In genomic region chr7:55497521-55497920, GRCh38 we compare ENCODE assay signal across 25 cellular contexts.
DNase-seq lines count a peak whose midpoint lies in the region; ATAC-seq and TF ChIP-seq lines count a peak whose summit lies in the region.
"Had no signal": no experiment of that assay in that cellular context is flagged by ENCODE, and none has a peak within 500 bp of the region (broad histone marks: within the 10 kb centered on the region; RNA-seq: fewer than 3 reads in every experiment).

No MANE protein-coding gene starts in this region.

- peaks cover 53% of the 10 kb centered on the region for H3K4me1 Mint-ChIP-seq in stimulated activated naive CD8-positive, alpha-beta T cell treated with anti-CD3 and anti-CD28 coated beads, Interleukin-15, amount 100 ng/mL, for 72 hours
- peaks cover 20% of the 10 kb centered on the region for H3K4me1 Mint-ChIP-seq in activated naive CD8-positive, alpha-beta T cell treated with anti-CD3 and anti-CD28 coated beads, Interleukin-2, amount 50 U/mL, for 24 hours
- H3K4me1 Mint-ChIP-seq in natural killer cell = peaks cover 72 to 77% of the 10 kb centered on the region in 2 donors
- peaks cover 70% of the 10 kb centered on the region for H3K4me1 Mint-ChIP-seq in stimulated activated memory B cell treated with anti-CD40 and anti-IgM and Interleukin-4, amounts not matched to agents 10 μg/mL and 1 μg/mL and 100 μg/mL, for 72 hours

- H3K27ac Mint-ChIP-seq in stimulated activated naive CD8-positive, alpha-beta T cell treated with anti-CD3 and anti-CD28 coated beads, Interleukin-15, amount 100 ng/mL, for 72 hours = no peak overlapping the region
- H3K27ac Mint-ChIP-seq in activated naive CD8-positive, alpha-beta T cell treated with anti-CD3 and anti-CD28 coated beads, Interleukin-2, amount 50 U/mL, for 24 hours = peak overlapping the region; percentile 52
- H3K27ac Mint-ChIP-seq in natural killer cell = peak overlapping the region; percentile 75 to 83
- H3K27ac Mint-ChIP-seq in stimulated activated memory B cell treated with anti-CD40 and anti-IgM and Interleukin-4, amounts not matched to agents 10 μg/mL and 1 μg/mL and 100 μg/mL, for 72 hours = peak overlapping the region; percentile 79

- no peak overlapping the region for H3K4me3 Mint-ChIP-seq in stimulated activated naive CD8-positive, alpha-beta T cell treated with anti-CD3 and anti-CD28 coated beads, Interleukin-15, amount 100 ng/mL, for 72 hours
- H3K4me3 Mint-ChIP-seq in activated naive CD8-positive, alpha-beta T cell treated with anti-CD3 and anti-CD28 coated beads, Interleukin-2, amount 50 U/mL, for 24 hours = no peak overlapping the region
- H3K4me3 Mint-ChIP-seq in natural killer cell = peak overlapping the region; percentile 31
- no peak overlapping the region for H3K4me3 Mint-ChIP-seq in stimulated activated memory B cell treated with anti-CD40 and anti-IgM and Interleukin-4, amounts not matched to agents 10 μg/mL and 1 μg/mL and 100 μg/mL, for 72 hours

- DNase-seq in stimulated activated naive CD8-positive, alpha-beta T cell treated with anti-CD3 and anti-CD28 coated beads, Interleukin-15, amount 100 ng/mL, for 72 hours = no peak
- no peak for DNase-seq in stimulated activated naive CD8-positive, alpha-beta T cell treated with anti-CD3 and anti-CD28 coated beads, Interleukin-15, Interleukin-2, amounts not matched to agents 100 U/mL and 50 U/mL, for 24 hours
- no peak for DNase-seq in activated naive CD8-positive, alpha-beta T cell treated with anti-CD3 and anti-CD28 coated beads, Interleukin-2, amount 50 U/mL, for 24 hours
- DNase-seq in natural killer cell = no peak
- no peak for DNase-seq in AG20443 (ENCODE audit: low spot score)
- DNase-seq: C1 segment of cervical spinal cord, Calu3, DMS153, DND-41, Kasumi-1, MV-4-11, NCI-H1105, NCI-H146, NCI-H2029, NCI-H526 treated with DMSO at 0.1 percent for 48 hours, PC-9, SJCRH30 had no signal

- no peaks in the 10 kb centered on the region for H3K9me3 Mint-ChIP-seq in stimulated activated naive CD8-positive, alpha-beta T cell treated with anti-CD3 and anti-CD28 coated beads, Interleukin-15, amount 100 ng/mL, for 72 hours
- H3K9me3 Mint-ChIP-seq in activated naive CD8-positive, alpha-beta T cell treated with anti-CD3 and anti-CD28 coated beads, Interleukin-2, amount 50 U/mL, for 24 hours = no peaks in the 10 kb centered on the region
- no peaks in the 10 kb centered on the region for H3K9me3 Mint-ChIP-seq in natural killer cell
- H3K9me3 Mint-ChIP-seq in stimulated activated memory B cell treated with anti-CD40 and anti-IgM and Interleukin-4, amounts not matched to agents 10 μg/mL and 1 μg/mL and 100 μg/mL, for 72 hours = no peaks in the 10 kb centered on the region
- H3K9me3 Mint-ChIP-seq: CD4-positive, alpha-beta memory T cell had no signal

- no peak for TF ChIP-seq CTCF in natural killer cell (IDR thresholded peaks at IDR 0.05)

- peaks cover 24% of the 10 kb centered on the region for H3K36me3 Mint-ChIP-seq in activated naive CD8-positive, alpha-beta T cell treated with anti-CD3 and anti-CD28 coated beads, Interleukin-2, amount 50 U/mL, for 24 hours (ENCODE audit: low read depth)
- H3K36me3 Mint-ChIP-seq in natural killer cell = no peaks in the 10 kb centered on the region
- peaks cover 78% of the 10 kb centered on the region for H3K36me3 Mint-ChIP-seq in stimulated activated memory B cell treated with anti-CD40 and anti-IgM and Interleukin-4, amounts not matched to agents 10 μg/mL and 1 μg/mL and 100 μg/mL, for 72 hours

- intact Hi-C loops in natural killer cell (cut with micrococcal nuclease) = no loop called here

- ATAC-seq in stimulated activated naive CD8-positive, alpha-beta T cell treated with anti-CD3 and anti-CD28 coated beads, Interleukin-15, amount 100 ng/mL, for 72 hours = peak; percentile 5
- ATAC-seq in stimulated activated naive CD8-positive, alpha-beta T cell treated with anti-CD3 and anti-CD28 coated beads, Interleukin-15, Interleukin-2, amounts not matched to agents 100 U/mL and 50 U/mL, for 24 hours = no peak
- ATAC-seq in activated naive CD8-positive, alpha-beta T cell treated with anti-CD3 and anti-CD28 coated beads, Interleukin-2, amount 50 U/mL, for 24 hours = no peak
- ATAC-seq in natural killer cell (peak in 2 of 3 donors; percentile 8 to 17), HG02610 (IDR thresholded peaks at IDR 0.05; ENCODE audit: unreplicated experiment) (no peak), GM19467 (IDR thresholded peaks at IDR 0.05; ENCODE audit: unreplicated experiment) (no peak)
- no peak for ATAC-seq in stimulated activated memory B cell treated with anti-CD40 and anti-IgM and Interleukin-4, amounts not matched to agents 10 μg/mL and 1 μg/mL and 100 μg/mL, for 72 hours
- ATAC-seq: A549, HepG2, Right ventricle myocardium inferior, SK-N-SH treated with all-trans-retinoic acid at 6 μM for 48 hours had no signal

- H3K27me3 Mint-ChIP-seq in stimulated activated naive CD8-positive, alpha-beta T cell treated with anti-CD3 and anti-CD28 coated beads, Interleukin-15, amount 100 ng/mL, for 72 hours = no peaks in the 10 kb centered on the region
- H3K27me3 Mint-ChIP-seq in activated naive CD8-positive, alpha-beta T cell treated with anti-CD3 and anti-CD28 coated beads, Interleukin-2, amount 50 U/mL, for 24 hours = no peaks in the 10 kb centered on the region
- no peaks in the 10 kb centered on the region for H3K27me3 Mint-ChIP-seq in natural killer cell (ENCODE audit: low read depth in 2 of 2)
- no peaks in the 10 kb centered on the region for H3K27me3 Mint-ChIP-seq in stimulated activated memory B cell treated with anti-CD40 and anti-IgM and Interleukin-4, amounts not matched to agents 10 μg/mL and 1 μg/mL and 100 μg/mL, for 72 hours
- H3K27me3 Mint-ChIP-seq: CD4-positive, alpha-beta memory T cell had no signal

Comparison
In these comparisons a context has a peak if more than half of its experiments do, and no peak if none do; other contexts are left out.
1. ATAC-seq: peak in stimulated activated naive CD8-positive, alpha-beta T cell treated with anti-CD3 and anti-CD28 coated beads, Interleukin-15, amount 100 ng/mL, for 72 hours (single experiment) and natural killer cell (2 of 3); none in stimulated activated naive CD8-positive, alpha-beta T cell treated with anti-CD3 and anti-CD28 coated beads, Interleukin-15, Interleukin-2, amounts not matched to agents 100 U/mL and 50 U/mL, for 24 hours (single experiment), activated naive CD8-positive, alpha-beta T cell treated with anti-CD3 and anti-CD28 coated beads, Interleukin-2, amount 50 U/mL, for 24 hours (single experiment), stimulated activated memory B cell treated with anti-CD40 and anti-IgM and Interleukin-4, amounts not matched to agents 10 μg/mL and 1 μg/mL and 100 μg/mL, for 72 hours (single experiment), HG02610 (single experiment) and GM19467 (single experiment).
2. H3K27ac Mint-ChIP-seq: peak in activated naive CD8-positive, alpha-beta T cell treated with anti-CD3 and anti-CD28 coated beads, Interleukin-2, amount 50 U/mL, for 24 hours (single experiment), natural killer cell (2 of 2) and stimulated activated memory B cell treated with anti-CD40 and anti-IgM and Interleukin-4, amounts not matched to agents 10 μg/mL and 1 μg/mL and 100 μg/mL, for 72 hours (single experiment); none in stimulated activated naive CD8-positive, alpha-beta T cell treated with anti-CD3 and anti-CD28 coated beads, Interleukin-15, amount 100 ng/mL, for 72 hours (0 of 2).